ENCODE assay signal across 8 cellular contexts in genomic region chr1:31422505-31423319, GRCh38. TPM values are rescaled to one million over a fixed set of nuclear protein-coding genes. Genes with fewer than 3 reads are reported as not detected.
DNase-seq lines count a peak whose midpoint lies in the region; ATAC-seq, FAIRE-seq and TF ChIP-seq lines count a peak whose summit lies in the region.

No MANE protein-coding gene starts in this region.

- no peaks in the 10 kb centered on the region for H3K4me1 ChIP-seq in gastroesophageal sphincter
- H3K4me1 ChIP-seq in pancreas, result no peaks in the 10 kb centered on the region
- H3K4me1 ChIP-seq in tibial nerve, result peaks cover 0 to 7% (median 0%) of the 10 kb centered on the region in 4 donors

- H3K9me3 ChIP-seq in gastroesophageal sphincter (no peaks in the 10 kb centered on the region), pancreas (no peaks in the 10 kb centered on the region), tibial nerve (no peaks in the 10 kb centered on the region)

- H3K4me3 ChIP-seq in gastroesophageal sphincter (no peak overlapping the region), pancreas (no peak overlapping the region), tibial nerve (no peak overlapping the region)

- intact Hi-C loops in pancreas (cut with DNase I), result no loop called here

- 21 to 35% methylated on average over 8 to 11 of the region's 15 CpGs for WGBS in gastroesophageal sphincter (ENCODE audit: low coverage in 1 of 2), 2 donors
- WGBS in pancreas, 2 donors, result 38 to 45% methylated on average over 15 of the region's 15 CpGs
- 38 to 39% methylated on average over 15 of the region's 15 CpGs for WGBS in tibial nerve, 2 donors

- FAIRE-seq in pancreas (lab: Jason Lieb, UNC) (no peak), GM19239 (lab: Jason Lieb, UNC) (no peak)

- peak; percentile 95 for TF ChIP-seq RAD21 in Ishikawa (IDR thresholded peaks at IDR 0.05; ENCODE audit: low read depth)

- H3K36me3 ChIP-seq in gastroesophageal sphincter, result no peaks in the 10 kb centered on the region
- H3K36me3 ChIP-seq in pancreas, result peaks cover 0 to 4% (median 0%) of the 10 kb centered on the region in 3 donors
- H3K36me3 ChIP-seq in tibial nerve, result no peaks in the 10 kb centered on the region

- DNase-seq in GDM1 (lab: John Stamatoyannopoulos, UW), result peak; percentile 21
- DNase-seq in SHP77 treated with DMSO at 0.1 percent for 48 hours (lab: John Stamatoyannopoulos, UW), result peak; percentile 54
- peak; percentile 88 for DNase-seq in activated effector memory CD4-positive, alpha-beta T cell treated with anti-CD3 and anti-CD28 coated beads, Interleukin-2, amount 50 U/mL, for 16 hours
- DNase-seq in pancreas, result peak; percentile 40 to 89 (median 70)
- DNase-seq in tibial nerve (ENCODE audit: low spot score in 2 of 2), result peak; percentile 49 to 71
- no peak for DNase-seq in GM19239 (ENCODE audit: insufficient read length, low spot score)

- peak; percentile 76 for ATAC-seq in gastroesophageal sphincter
- peak; percentile 82 to 97 (median 94) for ATAC-seq in pancreas

- no peak for TF ChIP-seq POLR2A in gastroesophageal sphincter (IDR thresholded peaks at IDR 0.05)
- TF ChIP-seq POLR2A in tibial nerve (IDR thresholded peaks at IDR 0.05), result no peak

- TF ChIP-seq CTCF in gastroesophageal sphincter (IDR thresholded peaks at IDR 0.05) (peak in 3 of 4 experiments; percentile 88 to 94 (median 90)), pancreas (IDR thresholded peaks at IDR 0.05) (peak; percentile 68 to 93 (median 90)), tibial nerve (IDR thresholded peaks at IDR 0.05) (peak; percentile 83 to 95 (median 86))

- H3K27ac ChIP-seq in gastroesophageal sphincter, result no peak overlapping the region
- H3K27ac ChIP-seq in pancreas, result peak overlapping the region in 3 of 4 donors; percentile 5 to 33 (median 16)
- H3K27ac ChIP-seq in tibial nerve, result no peak overlapping the region

- TF ChIP-seq EP300 in Ishikawa (IDR thresholded peaks at IDR 0.05; ENCODE audit: borderline replicate concordance), result no peak
- no peak for TF ChIP-seq EP300 in gastroesophageal sphincter (IDR thresholded peaks at IDR 0.05)
- TF ChIP-seq EP300 in tibial nerve (IDR thresholded peaks at IDR 0.05), result no peak

- H3K27me3 ChIP-seq in gastroesophageal sphincter (peaks cover 7% of the 10 kb centered on the region), pancreas (no peaks in the 10 kb centered on the region), tibial nerve (no peaks in the 10 kb centered on the region)

TF ChIP-seq in Ishikawa, 13 proteins besides CTCF, POLR2A, EP300 and RAD21:
- TF ChIP-seq MAX (IDR thresholded peaks at IDR 0.05) (no peak), TCF12 (IDR thresholded peaks at IDR 0.05; ENCODE audit: low read depth) (no peak), CEBPB (IDR thresholded peaks at IDR 0.05) (no peak), TEAD4 (IDR thresholded peaks at IDR 0.05) (no peak), FOXM1 (IDR thresholded peaks at IDR 0.05; ENCODE audit: borderline replicate concordance, low read depth) (no peak), TAF1 (IDR thresholded peaks at IDR 0.05; ENCODE audit: low read depth) (no peak), CREB1 (IDR thresholded peaks at IDR 0.05; ENCODE audit: low read depth) (no peak)

RNA-seq across cellular contexts. Expression of gene SERINC2, which starts 9.7 kb away (rescaled TPM):
- total RNA-seq in gastroesophageal sphincter, result 1 to 10 TPM; 2.5 to 8.7 (median 4.1) TPM
- 10 to 100 TPM in 5 of 6 donors, 1 to 10 TPM in 1; 8.8 to 38.9 (median 15.4) TPM for total RNA-seq in pancreas
- 10 to 100 TPM; 29.9 to 36.4 TPM for polyA plus RNA-seq in pancreas
- 1 to 10 TPM in 3 of 4 donors, under 1 TPM in 1; 0.42 to 4.3 (median 2.3) TPM for total RNA-seq in tibial nerve

RNA-seq across cellular contexts. Expression of gene FABP3, which starts 49.8 kb away (rescaled TPM):
- total RNA-seq in gastroesophageal sphincter (10 to 100 TPM; 25.8 to 39.4 (median 32.9) TPM), pancreas (1 to 10 TPM in 3 of 6 donors, under 1 TPM in 1, not detected in 2; 0.72 to 3.6 (median 1.7) TPM), tibial nerve (1 to 10 TPM in 3 of 4 donors, under 1 TPM in 1; 0.98 to 8.1 (median 3.4) TPM)
- polyA plus RNA-seq in pancreas, result 1 to 10 TPM; 4.6 to 5.4 TPM

Comparison
In these comparisons a context has a peak if more than half of its experiments do, and no peak if none do; other contexts are left out.
1. H3K27ac ChIP-seq: peak in pancreas (3 of 4); none in gastroesophageal sphincter (0 of 4) and tibial nerve (0 of 4).
2. Peak in every context shown above with its lines, with median percentiles within 50 percentile points of each other: CTCF ChIP-seq.